In the genomic region with DNA sequence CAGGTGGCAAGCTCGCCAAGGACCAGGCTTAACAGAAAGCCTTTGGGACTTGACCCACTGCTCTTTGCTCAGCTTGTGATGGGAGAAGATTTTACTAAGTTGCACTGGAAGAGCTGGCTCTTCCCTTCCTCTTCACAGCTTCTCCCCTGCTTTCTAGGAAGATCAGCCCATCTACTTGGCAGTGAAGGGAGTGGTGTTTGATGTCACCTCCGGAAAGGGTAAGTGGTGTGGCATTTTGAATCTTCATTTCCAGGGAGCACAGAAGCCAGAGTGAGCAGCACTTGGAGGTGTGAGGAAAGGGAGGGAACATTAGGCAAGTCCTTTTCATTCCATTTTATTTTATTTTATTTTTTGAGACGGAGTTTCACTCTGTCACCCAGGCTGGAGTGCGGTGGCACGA, we compare ENCODE assay signal across 17 cellular contexts. TPM values are rescaled to one million over a fixed set of nuclear protein-coding genes. Genes with fewer than 3 reads are reported as not detected.
DNase-seq lines count a peak whose midpoint lies in the region; TF ChIP-seq lines count a peak whose summit lies in the region.
"Had no signal": no experiment of that assay in that cellular context is flagged by ENCODE, and none has a peak within 500 bp of the region (broad histone marks: within the 10 kb centered on the region; RNA-seq: fewer than 3 reads in every experiment).

No MANE protein-coding gene starts in this region.

- H3K27me3 Mint-ChIP-seq in MCF 10A (ENCODE audit: insufficient read depth, unreplicated experiment) (no peaks in the 10 kb centered on the region), H9 (ENCODE audit: low read depth) (no peaks in the 10 kb centered on the region)
- H3K27me3 Mint-ChIP-seq: B cell; CD4-positive, alpha-beta T cell had no signal

- no peak overlapping the region for H2BK120ac ChIP-seq in H9 (ENCODE audit: low read depth, low read length, poor library complexity, severe bottlenecking)
- no peak overlapping the region for H2BK120ac ChIP-seq in neuronal stem cell (ENCODE audit: low read depth, low read length)

- H2BK5ac ChIP-seq in H9 (ENCODE audit: insufficient read length, low read length) (no peak overlapping the region), neuronal stem cell (ENCODE audit: low read length) (no peak overlapping the region)

- H3K4me1 ChIP-seq in mammary epithelial cell (ENCODE audit: insufficient read depth, low read length) (no peaks in the 10 kb centered on the region), H9 (ENCODE audit: insufficient read depth, low read length) (no peaks in the 10 kb centered on the region), neuronal stem cell (ENCODE audit: control insufficient read depth in 2 of 2, insufficient read depth in 1 of 2, low read depth in 1 of 2, low read length in 2 of 2) (no peaks in the 10 kb centered on the region)
- H3K4me1 ChIP-seq: Caco-2 had no signal

- dilution Hi-C loops in mammary epithelial cell (cut with HindIII; ENCODE audit: low sequenced_read_pairs), result no loop called here

- no peak overlapping the region for H3K56ac ChIP-seq in H9 (ENCODE audit: insufficient read length, low read depth, low read length)

- H3K4me3 Mint-ChIP-seq in MCF 10A (ENCODE audit: unreplicated experiment), result no peak overlapping the region
- H3K4me3 Mint-ChIP-seq in H9, result no peak overlapping the region
- H3K4me3 Mint-ChIP-seq: B cell; CD4-positive, alpha-beta T cell; CD8-positive, alpha-beta T cell had no signal

- no peaks in the 10 kb centered on the region for H3K23me2 ChIP-seq in H9 (ENCODE audit: insufficient read length, low read depth, low read length, poor library complexity, severe bottlenecking)

- no peak for DNase-seq in MCF 10A (ENCODE audit: unreplicated experiment)
- DNase-seq in mammary epithelial cell, result no peak
- no peak for DNase-seq in H9
- no peak for DNase-seq in neuronal stem cell (ENCODE audit: low spot score)
- DNase-seq in NCI-H69 (lab: John Stamatoyannopoulos, UW), result no peak
- DNase-seq: AML-193; Caco-2; Calu3; CD4-positive, alpha-beta T cell; CD8-positive, alpha-beta T cell; DMS79 treated with DMSO at 0.1 percent for 48 hours; GF-D8 had no signal

- H3K9me3 ChIP-seq in mammary epithelial cell (replicated peaks; ENCODE audit: insufficient read depth, low read length), result no peaks in the 10 kb centered on the region
- H3K9me3 ChIP-seq in H9 (ENCODE audit: control insufficient read depth, low read depth, low read length), result no peaks in the 10 kb centered on the region
- no peaks in the 10 kb centered on the region for H3K9me3 ChIP-seq in neuronal stem cell (replicated peaks in 1 of 2; ENCODE audit: control insufficient read depth in 2 of 2, insufficient read depth in 1 of 2, low read depth in 1 of 2, low read length in 2 of 2)
- H3K9me3 ChIP-seq: A549; BLaER1 treated with 17β-estradiol and CSF1 and Interleukin-3, amounts not matched to agents 10 nM and 100 nM; Caco-2 had no signal

- CTCF ChIA-PET in MCF 10A (lab: Yijun Ruan, JAX), result interaction anchor here (0.6 to 11.1 kb wide), 5 partner anchors 15 to 921 kb away, joined by 3 to 160 read pairs (median 3); no protein-coding TSS in a partner anchor
- CTCF ChIA-PET in mammary epithelial cell (lab: Charles Lee; ENCODE audit: low non-redundant PET), result no interaction called here

- no peak overlapping the region for H3K23ac ChIP-seq in H9 (ENCODE audit: insufficient read length, low read depth, low read length)
- H3K23ac ChIP-seq in neuronal stem cell (ENCODE audit: low read depth, low read length, poor library complexity), result no peak overlapping the region

- no peak overlapping the region for H2BK15ac ChIP-seq in H9 (ENCODE audit: low read depth, low read length)
- no peak overlapping the region for H2BK15ac ChIP-seq in neuronal stem cell (ENCODE audit: low read length)

- H3K9ac ChIP-seq in mammary epithelial cell (ENCODE audit: insufficient read depth, low read length) (no peak overlapping the region), H9 (ENCODE audit: extremely low read depth, insufficient read length, low read length) (no peak overlapping the region), neuronal stem cell (ENCODE audit: low read depth, low read length, poor library complexity) (no peak overlapping the region)
- H3K9ac ChIP-seq: BLaER1 treated with 17β-estradiol and CSF1 and Interleukin-3, amounts not matched to agents 10 nM and 100 nM had no signal

- H3K9me3 Mint-ChIP-seq in MCF 10A (ENCODE audit: unreplicated experiment), result no peaks in the 10 kb centered on the region
- no peaks in the 10 kb centered on the region for H3K9me3 Mint-ChIP-seq in H9
- H3K9me3 Mint-ChIP-seq: CD4-positive, alpha-beta T cell; CD8-positive, alpha-beta T cell had no signal

- no peak for TF ChIP-seq CTCF in MCF 10A (IDR thresholded peaks at IDR 0.05; ENCODE audit: unreplicated experiment)
- no peak for TF ChIP-seq CTCF in mammary epithelial cell (conservative IDR thresholded peaks at IDR 0.05 in 1 of 2, IDR thresholded peaks at IDR 0.05 in 1 of 2; ENCODE audit: extremely low read depth in 1 of 2, insufficient read depth in 1 of 2, low read depth in 1 of 2, low read length in 2 of 2)
- no peak for TF ChIP-seq CTCF in H9 (conservative IDR thresholded peaks at IDR 0.05)

- H3K4me3 ChIP-seq in mammary epithelial cell (replicated peaks in 1 of 3; ENCODE audit: insufficient read depth in 1 of 3, low read depth in 2 of 3, low read length in 3 of 3) (no peak overlapping the region), neuronal stem cell (ENCODE audit: low read length in 2 of 2) (peak overlapping the region in 1 of 2 donors; percentile 56)
- H3K4me3 ChIP-seq: A549; BLaER1 treated with 17β-estradiol and CSF1 and Interleukin-3, amounts not matched to agents 10 nM and 100 nM had no signal

- no peak overlapping the region for H3K4ac ChIP-seq in H9 (ENCODE audit: low read depth, low read length)
- no peak overlapping the region for H3K4ac ChIP-seq in neuronal stem cell (ENCODE audit: low read length)

- H2AFZ ChIP-seq in mammary epithelial cell (ENCODE audit: low read depth, low read length) (no peak overlapping the region), H9 (ENCODE audit: low read length) (no peak overlapping the region), neuronal stem cell (ENCODE audit: low read length) (no peak overlapping the region)

- H3K36me3 ChIP-seq in mammary epithelial cell (ENCODE audit: insufficient read depth, low read length) (peaks cover 5% of the 10 kb centered on the region), neuronal stem cell (replicated peaks in 1 of 2; ENCODE audit: control insufficient read depth in 2 of 2, insufficient read depth in 2 of 2, low read length in 2 of 2) (peaks cover 0 to 21% of the 10 kb centered on the region in 2 donors)

- H2AK5ac ChIP-seq in H9 (ENCODE audit: insufficient read length, low read length), result no peak overlapping the region
- no peak overlapping the region for H2AK5ac ChIP-seq in neuronal stem cell (ENCODE audit: low read depth, low read length)

- H3K18ac ChIP-seq in H9 (ENCODE audit: insufficient read length, low read depth, low read length) (peak overlapping the region; percentile 58), neuronal stem cell (ENCODE audit: low read length) (no peak overlapping the region)

- H3K36me3 Mint-ChIP-seq in MCF 10A (ENCODE audit: insufficient read depth, unreplicated experiment), result peaks cover 47% of the 10 kb centered on the region
- H3K36me3 Mint-ChIP-seq in H9 (ENCODE audit: insufficient read depth in 1 of 3, low read depth in 3 of 3), result peaks cover 2 to 17% (median 8%) of the 10 kb centered on the region in 3 experiments; a peak in 4 of 7 replicates

- POLR2A ChIA-PET in MCF 10A (lab: Yijun Ruan, JAX), result interaction anchor here (0.7 kb wide), 1 partner anchor 184 kb away, joined by 3 read pairs; no protein-coding TSS in a partner anchor

- H2BK12ac ChIP-seq in H9 (ENCODE audit: insufficient read length, low read depth, low read length) (no peak overlapping the region), neuronal stem cell (ENCODE audit: low read length) (no peak overlapping the region)

- no peak overlapping the region for H2BK20ac ChIP-seq in H9 (ENCODE audit: low read depth, low read length, poor library complexity, severe bottlenecking)

- peak overlapping the region; percentile 19 for H3K27ac Mint-ChIP-seq in MCF 10A (ENCODE audit: low read depth, unreplicated experiment)
- 0 out of 7 replicates have a peak overlapping the region, but pooled peaks of 1 of the 3 experiments have one; percentile 23 for H3K27ac Mint-ChIP-seq in H9
- H3K27ac Mint-ChIP-seq: B cell; CD4-positive, alpha-beta T cell; CD8-positive, alpha-beta T cell had no signal

- H3K4me2 ChIP-seq in mammary epithelial cell (ENCODE audit: insufficient read depth, low read depth, low read length) (no peak overlapping the region), H9 (ENCODE audit: insufficient read depth, insufficient read length, low read length) (no peak overlapping the region), neuronal stem cell (ENCODE audit: insufficient read depth, low read length, poor library complexity, severe bottlenecking) (no peak overlapping the region)
- H3K4me2 ChIP-seq: A549; BLaER1 treated with 17β-estradiol and CSF1 and Interleukin-3, amounts not matched to agents 10 nM and 100 nM had no signal

- H4K91ac ChIP-seq in H9 (ENCODE audit: insufficient read length, low read depth, low read length), result no peak overlapping the region
- no peak overlapping the region for H4K91ac ChIP-seq in neuronal stem cell (ENCODE audit: low read depth, low read length, poor library complexity)

- no peak overlapping the region for H4K5ac ChIP-seq in H9 (ENCODE audit: insufficient read length, low read depth, low read length)

- H3K27ac ChIP-seq in mammary epithelial cell (ENCODE audit: insufficient read depth, low read depth, low read length), result no peak overlapping the region
- no peak overlapping the region for H3K27ac ChIP-seq in H9 (ENCODE audit: insufficient read length, low read depth, low read length)
- no peak overlapping the region for H3K27ac ChIP-seq in neuronal stem cell (replicated peaks; ENCODE audit: low read length)
- H3K27ac ChIP-seq: 22Rv1; A549; BLaER1 treated with 17β-estradiol and CSF1 and Interleukin-3, amounts not matched to agents 10 nM and 100 nM; C4-2B had no signal

- no peak overlapping the region for H4K8ac ChIP-seq in H9 (replicated peaks; ENCODE audit: insufficient read length, low read depth, low read length)
- H4K8ac ChIP-seq in neuronal stem cell (ENCODE audit: low read depth, low read length), result no peak overlapping the region

- H3K14ac ChIP-seq in H9 (ENCODE audit: insufficient read depth, low read length), result no peak overlapping the region
- peak overlapping the region; percentile 97 for H3K14ac ChIP-seq in neuronal stem cell (ENCODE audit: low read length)

- WGBS in mammary epithelial cell (ENCODE audit: low coverage, missing lambda C conversion rate), result 96% methylated on average over 4 of the region's 5 CpGs
- no CpG with 5 or more reads among the region's 5 CpGs for WGBS in H9 (ENCODE audit: extremely low coverage, insufficient read length, low lambda C conversion rate)
- no CpG with 5 or more reads among the region's 5 CpGs for WGBS in neuronal stem cell (ENCODE audit: extremely low coverage in 2 of 2, insufficient read length in 2 of 2, insufficient replicate concordance in 1 of 2), 2 donors

- no peaks in the 10 kb centered on the region for H3K27me3 ChIP-seq in mammary epithelial cell (ENCODE audit: insufficient read depth, low read length)
- H3K27me3 ChIP-seq in H9 (ENCODE audit: insufficient read depth, low read length), result no peaks in the 10 kb centered on the region
- H3K27me3 ChIP-seq in neuronal stem cell (ENCODE audit: control insufficient read depth in 3 of 3, insufficient read depth in 3 of 3, low read depth in 1 of 3, low read length in 3 of 3), result no peaks in the 10 kb centered on the region
- H3K27me3 ChIP-seq: BLaER1 treated with 17β-estradiol and CSF1 and Interleukin-3, amounts not matched to agents 10 nM and 100 nM had no signal

- no peak overlapping the region for H3T11ph ChIP-seq in H9 (ENCODE audit: low read length)

- peaks cover 8% of the 10 kb centered on the region for H3K4me1 Mint-ChIP-seq in MCF 10A (ENCODE audit: insufficient read depth, unreplicated experiment)
- H3K4me1 Mint-ChIP-seq in H9, result no peaks in the 10 kb centered on the region; a peak in 1 of 4 replicates

- intact Hi-C loops in MCF 10A (cut with micrococcal nuclease), result loop anchor here (5.0 kb wide), 1 partner anchor 155 kb away; the partner anchor contains the start of gene PPP2R5A
- intact Hi-C loops in mammary epithelial cell (cut with micrococcal nuclease), result no loop called here

- H4K20me1 ChIP-seq in mammary epithelial cell (ENCODE audit: insufficient read depth, low read length), result no peaks in the 10 kb centered on the region
- no peaks in the 10 kb centered on the region for H4K20me1 ChIP-seq in H9 (ENCODE audit: control insufficient read depth, insufficient read depth, insufficient read length)

- in situ Hi-C loops in mammary epithelial cell (cut with MboI; ENCODE audit: low sequenced_read_pairs in 2 of 2), result loop anchor here in 1 of 2 donors (25.0 kb wide), 1 partner anchor 755 kb away; the partner anchor contains the start of gene NEK2

- no peaks in the 10 kb centered on the region for H3K79me1 ChIP-seq in H9 (ENCODE audit: insufficient read depth, low read depth, low read length, poor library complexity, severe bottlenecking)
- H3K79me1 ChIP-seq in neuronal stem cell (ENCODE audit: low read depth, low read length), result no peaks in the 10 kb centered on the region

- BruUV-seq in MCF 10A (replicated peaks; lab: Mats Ljungman, UMichigan) (no TSS peak), mammary epithelial cell (replicated peaks; lab: Mats Ljungman, UMichigan) (no TSS peak)

- H3K79me2 ChIP-seq in mammary epithelial cell (ENCODE audit: insufficient read depth, low read length) (peaks cover 21% of the 10 kb centered on the region), H9 (ENCODE audit: insufficient read depth, low read length) (no peaks in the 10 kb centered on the region)

RNA-seq across cellular contexts. Expression of gene NENF, which starts 9.7 kb away (rescaled TPM):
- total RNA-seq in MCF 10A (2022), result 110 and 122 TPM in 2 replicates
- 10 to 100 TPM; 35.5 to 46.2 TPM for total RNA-seq in mammary epithelial cell
- polyA plus RNA-seq in mammary epithelial cell, result 37.5 TPM
- 8.3 TPM for polyA minus RNA-seq in mammary epithelial cell
- total RNA-seq in H9 (2021), result 28.3 and 28.4 TPM in 2 replicates
- 27.0 TPM for polyA plus RNA-seq in neuronal stem cell (2013, experiment 1 of 2)
- polyA plus RNA-seq in neuronal stem cell (2013, experiment 2 of 2), result 26.9 TPM

RNA-seq across cellular contexts. Expression of gene PACC1, which starts 27.7 kb away (rescaled TPM):
- 23.0 and 23.3 TPM in 2 replicates for total RNA-seq in MCF 10A (2022)
- 10 to 100 TPM; 10.2 to 10.7 TPM for total RNA-seq in mammary epithelial cell
- polyA plus RNA-seq in mammary epithelial cell, result 9.8 TPM
- polyA minus RNA-seq in mammary epithelial cell, result 8.5 TPM
- total RNA-seq in H9 (2021), result 10.9 and 12.7 TPM in 2 replicates
- polyA plus RNA-seq in neuronal stem cell (2013, experiment 1 of 2), result 19.2 TPM
- 18.7 TPM for polyA plus RNA-seq in neuronal stem cell (2013, experiment 2 of 2)
